Comparison of ENCODE assay signal across 10 cellular contexts in genomic region chr13:112583592-112584277, GRCh38. TPM values are rescaled to one million over a fixed set of nuclear protein-coding genes. Genes with fewer than 3 reads are reported as not detected.
DNase-seq lines count a peak whose midpoint lies in the region; ATAC-seq lines count a peak whose summit lies in the region.
"Had no signal": no experiment of that assay in that cellular context is flagged by ENCODE, and none has a peak within 500 bp of the region (broad histone marks: within the 10 kb centered on the region; RNA-seq: fewer than 3 reads in every experiment).

No MANE protein-coding gene starts in this region.

- H3K27ac Mint-ChIP-seq in IgD-negative memory B cell = peak overlapping the region; percentile 23 to 85 (median 41)

- DNase-seq in GF-D8 (lab: John Stamatoyannopoulos, UW) (peak; percentile 95), globus pallidus (ENCODE audit: low spot score) (peak; percentile 48), posterior vena cava (ENCODE audit: low spot score) (no peak), glomerular visceral epithelial cell (ENCODE audit: extremely low spot score) (no peak), dermis blood vessel endothelial cell (no peak)
- DNase-seq: DMS 273 treated with DMSO at 0.1 percent for 48 hours, foreskin keratinocyte had no signal

- H3K4me1 Mint-ChIP-seq in IgD-negative memory B cell = peaks cover 32 to 54% (median 39%) of the 10 kb centered on the region in 3 donors

- no peaks in the 10 kb centered on the region for H3K27me3 Mint-ChIP-seq in IgD-negative memory B cell

- peaks cover 3% of the 10 kb centered on the region for H3K36me3 Mint-ChIP-seq in IgD-negative memory B cell

- H3K9me3 Mint-ChIP-seq in IgD-negative memory B cell = no peaks in the 10 kb centered on the region

- H3K4me3 Mint-ChIP-seq in IgD-negative memory B cell = peak overlapping the region; percentile 35 to 91 (median 66)

- peak; percentile 49 for ATAC-seq in GM21515 (IDR thresholded peaks at IDR 0.05; ENCODE audit: unreplicated experiment)
- no peak for ATAC-seq in activated CD4-positive, CD25-positive, alpha-beta regulatory T cell treated with anti-CD3 and anti-CD28 coated beads, Interleukin-2, amount 50 U/mL, for 24 hours
- ATAC-seq: foreskin keratinocyte had no signal

- intact Hi-C loops in posterior vena cava (cut with DNase I) = no loop called here

RNA-seq across cellular contexts. Expression of gene TUBGCP3, which starts 4.2 kb away (rescaled TPM):
- 17.9 TPM for polyA plus RNA-seq in IgD-negative memory B cell
- total RNA-seq in posterior vena cava = 10 to 100 TPM; 28.7 to 29.4 TPM
- total RNA-seq in dermis blood vessel endothelial cell = 29.6 and 35.0 TPM in 2 replicates

Comparison
In these comparisons a context has a peak if more than half of its experiments do, and no peak if none do; other contexts are left out.
1. DNase-seq: peak in GF-D8 (single experiment) and globus pallidus (single experiment); none in posterior vena cava (single experiment), glomerular visceral epithelial cell (single experiment) and dermis blood vessel endothelial cell (single experiment).